In the genomic region with DNA sequence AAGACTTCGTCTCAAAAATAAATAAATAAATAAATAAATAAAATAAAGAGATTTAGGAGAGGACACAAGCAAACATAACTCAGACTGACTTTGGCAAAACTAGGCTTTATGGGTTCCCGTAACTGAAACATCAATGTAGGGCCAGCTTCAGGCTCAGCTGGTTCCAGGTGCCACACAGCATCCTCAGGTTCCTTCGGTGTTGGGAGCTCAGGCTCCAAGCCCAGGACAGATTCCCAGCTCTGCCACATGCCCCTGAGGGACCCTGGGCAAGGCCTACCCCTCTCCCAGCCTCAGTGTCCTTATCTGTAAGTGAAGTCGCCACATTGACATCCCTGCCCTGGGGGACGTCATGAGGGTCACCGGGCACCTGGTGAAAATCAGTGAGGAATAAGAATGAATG, we compare ENCODE assay signal across 23 cellular contexts. TPM values are rescaled to one million over a fixed set of nuclear protein-coding genes. Genes with fewer than 3 reads are reported as not detected.
"Had no signal": no experiment of that assay in that cellular context is flagged by ENCODE, and none has a peak within 500 bp of the region (broad histone marks: within the 10 kb centered on the region; RNA-seq: fewer than 3 reads in every experiment).

No MANE protein-coding gene starts in this region.

- H3K27me3 ChIP-seq: colonic mucosa, heart right ventricle, suprapubic skin, vagina had no signal

- H3K27ac ChIP-seq: colonic mucosa, epithelial cell of prostate, gastroesophageal sphincter, heart right ventricle, prostate gland, suprapubic skin, transverse colon, vagina had no signal

- H3K9me3 Mint-ChIP-seq: dendritic cell treated with granulocyte-macrophage colony-stimulating factor and Interleukin-4, amounts not matched to agents 40 ng/mL and 50 ng/mL, for 4 days; endodermal cell; memory B cell; mesothelial cell of epicardium; naive B cell; natural killer cell treated with Interleukin-12 subunit alpha and Interleukin-12 subunit beta and Interleukin-15 and Interleukin-18, amount 100 ng/mL, for 72 hours; neural crest cell; stimulated activated naive CD8-positive, alpha-beta T cell treated with anti-CD3 and anti-CD28 coated beads, Interleukin-15, amount 100 ng/mL, for 72 hours had no signal

- H3K4me1 Mint-ChIP-seq: endodermal cell, neural crest cell had no signal

- H3K9me3 ChIP-seq: colonic mucosa, gastroesophageal sphincter, heart right ventricle, mucosa of descending colon, prostate gland, suprapubic skin, transverse colon, vagina had no signal

- H3K4me3 Mint-ChIP-seq: endodermal cell; memory B cell; natural killer cell treated with Interleukin-12 subunit alpha and Interleukin-12 subunit beta and Interleukin-15 and Interleukin-18, amount 100 ng/mL, for 72 hours; neural crest cell had no signal

- H3K36me3 Mint-ChIP-seq: mesothelial cell of epicardium; naive B cell; natural killer cell treated with Interleukin-12 subunit alpha and Interleukin-12 subunit beta and Interleukin-15 and Interleukin-18, amount 100 ng/mL, for 72 hours had no signal

- H3K4me1 ChIP-seq: colonic mucosa, prostate gland had no signal

- H3K36me3 ChIP-seq: colonic mucosa, gastroesophageal sphincter, heart right ventricle, prostate gland, suprapubic skin, transverse colon, vagina had no signal

- ATAC-seq: gastroesophageal sphincter had no signal

- H3K27ac Mint-ChIP-seq: dendritic cell treated with granulocyte-macrophage colony-stimulating factor and Interleukin-4, amounts not matched to agents 40 ng/mL and 50 ng/mL, for 4 days; endodermal cell; memory B cell; natural killer cell treated with Interleukin-12 subunit alpha and Interleukin-12 subunit beta and Interleukin-15 and Interleukin-18, amount 100 ng/mL, for 72 hours; stimulated activated naive CD8-positive, alpha-beta T cell treated with anti-CD3 and anti-CD28 coated beads, Interleukin-15, amount 100 ng/mL, for 72 hours had no signal

- H3K4me3 ChIP-seq: colonic mucosa, gastroesophageal sphincter, heart right ventricle, lung, mucosa of descending colon, prostate gland, smooth muscle cell, suprapubic skin, transverse colon, vagina had no signal

RNA-seq across cellular contexts. Expression of a gene that starts 18.7 kb away (rescaled TPM):
- total RNA-seq: heart right ventricle; natural killer cell treated with Interleukin-12 subunit alpha and Interleukin-12 subunit beta and Interleukin-15 and Interleukin-18, amount 100 ng/mL, for 72 hours; neural crest cell had no signal

RNA-seq across cellular contexts. Expression of a gene that starts 52.1 kb away (rescaled TPM):
- total RNA-seq: esophagus mucosa; gastroesophageal sphincter; heart right ventricle; natural killer cell treated with Interleukin-12 subunit alpha and Interleukin-12 subunit beta and Interleukin-15 and Interleukin-18, amount 100 ng/mL, for 72 hours; suprapubic skin; transverse colon; ureter; vagina had no signal
- polyA plus RNA-seq: heart right ventricle, keratinocyte, liver had no signal

RNA-seq across cellular contexts. Expression of a gene that starts 58.0 kb away (rescaled TPM):
- total RNA-seq: esophagus mucosa, transverse colon, ureter, vagina had no signal
- polyA plus RNA-seq: keratinocyte had no signal
